Comparison of ENCODE assay signal across 1 cellular context in the genomic region with DNA sequence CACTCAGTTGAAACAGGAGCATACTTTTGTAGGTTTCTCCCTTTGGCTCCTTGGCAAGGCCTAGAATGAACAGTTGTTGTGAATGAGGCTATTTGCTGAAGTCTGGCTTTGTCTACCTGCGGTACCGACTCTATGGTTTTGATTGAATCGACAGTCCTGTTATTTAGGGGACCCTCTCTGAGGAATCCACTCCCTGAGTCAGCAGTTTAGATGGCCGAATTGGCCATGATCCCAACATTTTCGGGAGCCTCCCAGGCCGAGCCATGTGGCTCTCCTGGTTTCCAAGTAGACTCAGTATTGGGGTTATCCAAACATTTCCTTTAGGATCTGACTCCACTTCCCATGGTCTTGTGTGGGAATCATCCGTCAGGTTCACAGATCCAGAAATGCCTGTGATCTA.
TF ChIP-seq lines count a peak whose summit lies in the region.

No MANE protein-coding gene starts in this region.

TF ChIP-seq in HepG2, 621 proteins besides CTCF, POLR2A, EP300 and RAD21 (continued from another document):
- TF ChIP-seq HMGXB3 (CRISPR knock-in tag; IDR thresholded peaks at IDR 0.05; ENCODE audit: borderline replicate concordance), result no peak
- TF ChIP-seq, protein P1, sequence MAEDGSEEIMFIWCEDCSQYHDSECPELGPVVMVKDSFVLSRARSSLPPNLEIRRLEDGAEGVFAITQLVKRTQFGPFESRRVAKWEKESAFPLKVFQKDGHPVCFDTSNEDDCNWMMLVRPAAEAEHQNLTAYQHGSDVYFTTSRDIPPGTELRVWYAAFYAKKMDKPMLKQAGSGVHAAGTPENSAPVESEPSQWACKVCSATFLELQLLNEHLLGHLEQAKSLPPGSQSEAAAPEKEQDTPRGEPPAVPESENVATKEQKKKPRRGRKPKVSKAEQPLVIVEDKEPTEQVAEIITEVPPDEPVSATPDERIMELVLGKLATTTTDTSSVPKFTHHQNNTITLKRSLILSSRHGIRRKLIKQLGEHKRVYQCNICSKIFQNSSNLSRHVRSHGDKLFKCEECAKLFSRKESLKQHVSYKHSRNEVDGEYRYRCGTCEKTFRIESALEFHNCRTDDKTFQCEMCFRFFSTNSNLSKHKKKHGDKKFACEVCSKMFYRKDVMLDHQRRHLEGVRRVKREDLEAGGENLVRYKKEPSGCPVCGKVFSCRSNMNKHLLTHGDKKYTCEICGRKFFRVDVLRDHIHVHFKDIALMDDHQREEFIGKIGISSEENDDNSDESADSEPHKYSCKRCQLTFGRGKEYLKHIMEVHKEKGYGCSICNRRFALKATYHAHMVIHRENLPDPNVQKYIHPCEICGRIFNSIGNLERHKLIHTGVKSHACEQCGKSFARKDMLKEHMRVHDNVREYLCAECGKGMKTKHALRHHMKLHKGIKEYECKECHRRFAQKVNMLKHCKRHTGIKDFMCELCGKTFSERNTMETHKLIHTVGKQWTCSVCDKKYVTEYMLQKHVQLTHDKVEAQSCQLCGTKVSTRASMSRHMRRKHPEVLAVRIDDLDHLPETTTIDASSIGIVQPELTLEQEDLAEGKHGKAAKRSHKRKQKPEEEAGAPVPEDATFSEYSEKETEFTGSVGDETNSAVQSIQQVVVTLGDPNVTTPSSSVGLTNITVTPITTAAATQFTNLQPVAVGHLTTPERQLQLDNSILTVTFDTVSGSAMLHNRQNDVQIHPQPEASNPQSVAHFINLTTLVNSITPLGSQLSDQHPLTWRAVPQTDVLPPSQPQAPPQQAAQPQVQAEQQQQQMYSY (CRISPR knock-in tag; IDR thresholded peaks at IDR 0.05), result no peak
- TF ChIP-seq MAFF (IDR thresholded peaks at IDR 0.05; ENCODE audit: low read depth, low read length), result peak; percentile 84
- TF ChIP-seq MAFK (conservative IDR thresholded peaks at IDR 0.05 in 1 of 2, IDR thresholded peaks at IDR 0.05 in 1 of 2; ENCODE audit: low read length in 2 of 2), result peak; percentile 82 to 91
- TF ChIP-seq, protein P2, sequence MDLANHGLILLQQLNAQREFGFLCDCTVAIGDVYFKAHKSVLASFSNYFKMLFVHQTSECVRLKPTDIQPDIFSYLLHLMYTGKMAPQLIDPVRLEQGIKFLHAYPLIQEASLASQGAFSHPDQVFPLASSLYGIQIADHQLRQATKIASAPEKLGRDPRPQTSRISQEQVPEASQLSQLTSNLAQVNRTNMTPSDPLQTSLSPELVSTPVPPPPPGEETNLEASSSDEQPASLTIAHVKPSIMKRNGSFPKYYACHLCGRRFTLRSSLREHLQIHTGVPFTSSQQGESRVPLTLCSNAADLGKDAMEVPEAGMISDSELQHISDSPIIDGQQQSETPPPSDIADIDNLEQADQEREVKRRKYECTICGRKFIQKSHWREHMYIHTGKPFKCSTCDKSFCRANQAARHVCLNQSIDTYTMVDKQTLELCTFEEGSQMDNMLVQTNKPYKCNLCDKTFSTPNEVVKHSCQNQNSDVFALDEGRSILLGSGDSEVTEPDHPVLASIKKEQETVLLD (CRISPR knock-in tag; IDR thresholded peaks at IDR 0.05; ENCODE audit: low read depth), result no peak
- no peak for TF ChIP-seq ZBTB21 (CRISPR knock-in tag; IDR thresholded peaks at IDR 0.05)
- TF ChIP-seq ZNF17 (CRISPR knock-in tag; IDR thresholded peaks at IDR 0.05), result no peak
- TF ChIP-seq GTF2F1 (IDR thresholded peaks at IDR 0.05; ENCODE audit: low read length), result no peak
- no peak for TF ChIP-seq MAX (IDR thresholded peaks at IDR 0.05)
